ENCODE assay signal across 8 cellular contexts in the genomic region with DNA sequence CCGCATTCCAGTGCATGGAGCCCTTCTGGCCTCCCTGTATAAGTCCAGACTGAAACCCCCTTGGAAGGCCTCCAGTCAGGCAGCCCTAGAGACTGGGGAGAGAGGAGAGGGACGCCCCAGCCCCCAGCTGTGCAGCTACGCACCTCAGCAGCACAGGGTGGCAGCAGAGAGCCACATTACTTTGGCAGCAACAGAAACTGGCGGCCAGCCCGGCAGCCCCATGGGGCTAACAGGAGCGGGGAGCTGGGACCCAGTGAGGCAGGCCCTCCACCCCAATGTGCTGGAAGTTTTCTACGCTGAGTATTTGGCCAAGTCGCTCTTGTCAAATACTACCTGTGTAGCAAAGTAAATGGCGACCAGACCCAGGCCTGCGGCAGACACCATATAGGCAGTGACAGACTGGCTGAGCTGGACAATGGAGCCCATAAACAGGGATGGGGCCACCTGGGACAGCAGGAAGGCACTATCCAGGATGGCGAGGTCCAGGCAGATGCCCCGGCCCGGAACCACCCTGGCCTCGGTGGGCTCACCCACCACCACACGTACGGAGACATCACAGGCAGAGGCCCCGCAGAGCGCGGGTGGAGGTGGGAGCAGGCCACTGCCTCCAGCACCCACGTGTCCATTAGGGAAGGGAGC. TPM values are rescaled to one million over a fixed set of nuclear protein-coding genes. Genes with fewer than 3 reads are reported as not detected.
DNase-seq lines count a peak whose midpoint lies in the region; ATAC-seq and TF ChIP-seq lines count a peak whose summit lies in the region.

No MANE protein-coding gene starts in this region.

- TF ChIP-seq CTCF in colonic mucosa (IDR thresholded peaks at IDR 0.05) (peak; percentile 89), lower leg skin (IDR thresholded peaks at IDR 0.05) (peak in 1 of 3 donors; percentile 78)

- intact Hi-C loops in colonic mucosa (cut with DNase I), result loop anchor here (1.0 to 5.0 kb wide), 2 partner anchors 51 to 67 kb away; no protein-coding TSS in a partner anchor
- intact Hi-C loops in lower leg skin (cut with DNase I; ENCODE audit: low total_unique reads), result loop anchor here (5.0 kb wide), 1 partner anchor 67 kb away; no protein-coding TSS in a partner anchor

- 44 to 52% methylated on average over 5 to 19 of the region's 20 CpGs for WGBS in lower leg skin, 2 donors

- TF ChIP-seq POLR2A in lower leg skin (IDR thresholded peaks at IDR 0.05), result no peak

- DNase-seq in NCI-H1436 (lab: John Stamatoyannopoulos, UW) (peak; percentile 81), NCI-H1436 treated with DMSO at 0.1 percent for 48 hours (lab: John Stamatoyannopoulos, UW) (no peak), NCI-H2171 (lab: John Stamatoyannopoulos, UW) (peak; percentile 77), colonic mucosa (peak; percentile 82), lower leg skin (ENCODE audit: low spot score in 2 of 2) (peak; percentile 71 to 94)
- DNase-seq in activated CD4-positive, alpha-beta T cell treated with anti-CD3 and anti-CD28 coated beads for 48 hours, result peak; percentile 84
- peak; percentile 61 to 66 (median 64) for DNase-seq in stimulated activated CD4-positive, alpha-beta T cell treated with anti-CD3 and anti-CD28 coated beads, TNF-alpha, amount 100 ng/mL, for 48 hours (ENCODE audit: low read depth in 3 of 3)

- no peaks in the 10 kb centered on the region for H3K4me1 ChIP-seq in colonic mucosa

- ATAC-seq in HG02885 (IDR thresholded peaks at IDR 0.05; ENCODE audit: poor library complexity, unreplicated experiment), result peak; percentile 58

- no peak overlapping the region for H3K4me3 ChIP-seq in colonic mucosa
- no peak overlapping the region for H3K4me3 ChIP-seq in lower leg skin (ENCODE audit: low read depth, poor library complexity, severe bottlenecking)

- H3K9me3 ChIP-seq in colonic mucosa, result no peaks in the 10 kb centered on the region

- H3K9ac ChIP-seq in colonic mucosa (ENCODE audit: low read depth in 2 of 2, low read length in 2 of 2), result no peak overlapping the region

- no peaks in the 10 kb centered on the region for H3K36me3 ChIP-seq in colonic mucosa

- H3K27ac ChIP-seq in colonic mucosa, result no peak overlapping the region

- H3K27me3 ChIP-seq in colonic mucosa, result no peaks in the 10 kb centered on the region

RNA-seq across cellular contexts. Expression of a gene that starts 21.2 kb away (rescaled TPM):
- total RNA-seq in colonic mucosa (10 to 100 TPM; 17.9 to 29.6 TPM), lower leg skin (1 to 10 TPM; 1.9 to 5.1 (median 3.1) TPM)

RNA-seq across cellular contexts. Expression of a gene that starts 27.3 kb away (rescaled TPM):
- total RNA-seq in colonic mucosa (10 to 100 TPM; 30.5 to 37.6 TPM), lower leg skin (10 to 100 TPM; 24.1 to 44.2 (median 28.3) TPM)
